In the genomic region with DNA sequence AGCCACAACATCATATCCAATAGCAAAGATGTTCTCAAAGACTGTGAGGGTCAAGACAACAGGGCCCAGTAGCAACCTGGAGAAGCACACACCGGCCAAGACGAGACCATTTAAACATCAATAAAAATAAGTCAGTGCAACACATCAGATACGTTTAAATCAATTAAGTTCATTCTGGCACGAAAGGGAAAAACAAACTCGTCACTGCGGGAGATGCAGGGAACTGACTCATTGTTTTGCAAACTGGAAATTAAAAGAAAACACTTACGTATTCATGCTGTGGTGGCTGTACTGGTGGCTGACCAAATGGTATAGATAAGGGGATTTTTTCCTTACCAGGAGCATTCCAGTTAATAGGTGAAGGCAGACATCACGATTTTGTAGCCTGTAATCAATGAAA, we compare ENCODE assay signal across 31 cellular contexts. TPM values are rescaled to one million over a fixed set of nuclear protein-coding genes. Genes with fewer than 3 reads are reported as not detected.
DNase-seq lines count a peak whose midpoint lies in the region; ATAC-seq, FAIRE-seq and TF ChIP-seq lines count a peak whose summit lies in the region.
"Had no signal": no experiment of that assay in that cellular context is flagged by ENCODE, and none has a peak within 500 bp of the region (broad histone marks: within the 10 kb centered on the region; RNA-seq: fewer than 3 reads in every experiment).

No MANE protein-coding gene starts in this region.

- TF ChIP-seq CTCF in PC-3 (conservative IDR thresholded peaks at IDR 0.05; ENCODE audit: low read depth, low read length) (no peak), choroid plexus epithelial cell (conservative IDR thresholded peaks at IDR 0.05; ENCODE audit: low read depth, low read length) (no peak), heart right ventricle (IDR thresholded peaks at IDR 0.05) (no peak)

- H3K27me3 ChIP-seq in PC-3 (ENCODE audit: low read length) = no peaks in the 10 kb centered on the region
- H3K27me3 ChIP-seq in heart right ventricle = peaks cover 0 to 16% (median 0%) of the 10 kb centered on the region in 7 donors
- H3K27me3 ChIP-seq: BLaER1, pancreas, SJCRH30, upper lobe of right lung had no signal

- POLR2A ChIA-PET in PC-3 (lab: Charles Lee; ENCODE audit: unreplicated experiment) = no interaction called here

- intact Hi-C loops in PC-3 (cut with micrococcal nuclease) (no loop called here), heart right ventricle (cut with DNase I) (no loop called here)

- no peaks in the 10 kb centered on the region for H3K36me3 ChIP-seq in PC-3 (ENCODE audit: low read depth, low read length)
- no peaks in the 10 kb centered on the region for H3K36me3 ChIP-seq in heart right ventricle
- H3K36me3 ChIP-seq: BLaER1, left ventricle myocardium inferior, pancreas, SJCRH30, suprapubic skin, upper lobe of right lung had no signal

- H4K20me1 ChIP-seq in PC-3 (ENCODE audit: low read length) = no peaks in the 10 kb centered on the region
- H4K20me1 ChIP-seq: BLaER1 had no signal

- peak overlapping the region; percentile 23; the same call in 1 of the 2 replicates for H3K27ac ChIP-seq in PC-3 (ENCODE audit: low read length)
- no peak overlapping the region for H3K27ac ChIP-seq in heart right ventricle
- H3K27ac ChIP-seq: BLaER1, left ventricle myocardium inferior, pancreas, SJCRH30, suprapubic skin, upper lobe of right lung had no signal

- no peak overlapping the region for H3K4me2 ChIP-seq in PC-3 (ENCODE audit: low read length)
- H3K4me2 ChIP-seq: BLaER1 had no signal

- CTCF ChIA-PET in PC-3 (lab: Charles Lee) = no interaction called here

- H3K9ac ChIP-seq in PC-3 (ENCODE audit: low read length) = no peak overlapping the region
- H3K9ac ChIP-seq: BLaER1 had no signal

- H3K4me3 ChIP-seq in PC-3 (ENCODE audit: low read length) (no peak overlapping the region), choroid plexus epithelial cell (ENCODE audit: low read depth, low read length) (no peak overlapping the region), heart right ventricle (no peak overlapping the region)
- H3K4me3 ChIP-seq: BLaER1, left ventricle myocardium inferior, pancreas, SJCRH30, suprapubic skin, upper lobe of right lung had no signal

- H3K4me1 ChIP-seq in PC-3 (ENCODE audit: insufficient read depth, low read length) (peaks cover 14% of the 10 kb centered on the region), heart right ventricle (no peaks in the 10 kb centered on the region)
- H3K4me1 ChIP-seq: BLaER1, left ventricle myocardium inferior, pancreas, suprapubic skin, upper lobe of right lung had no signal

- TF ChIP-seq POLR2A in H54 (IDR thresholded peaks at IDR 0.05; ENCODE audit: low read depth, low read length) = no peak

- no peaks in the 10 kb centered on the region for H3K9me2 ChIP-seq in PC-3 (replicated peaks; ENCODE audit: low read length)

- no peaks in the 10 kb centered on the region for H3F3A ChIP-seq in PC-3 (ENCODE audit: low read length, unreplicated experiment)

- H2AFZ ChIP-seq in PC-3 (ENCODE audit: low read length) = peak overlapping the region; percentile 35; the same call in 1 of the 2 replicates

- no peaks in the 10 kb centered on the region for H3K79me2 ChIP-seq in PC-3 (ENCODE audit: low read length)

- DNase-seq in H54 (ENCODE audit: insufficient read length, low spot score) = peak; percentile 58
- peak; percentile 22 for DNase-seq in PC-3
- DNase-seq in choroid plexus epithelial cell (ENCODE audit: low read depth) = peak; percentile 70
- DNase-seq in mucosa of gallbladder (ENCODE audit: low spot score) = peak; percentile 39
- DNase-seq in heart right ventricle = no peak
- DNase-seq in cerebellar cortex (ENCODE audit: low spot score) = no peak
- DNase-seq: activated CD4-positive, alpha-beta T cell treated with anti-CD3 and anti-CD28 coated beads for 48 hours; activated CD8-positive, alpha-beta memory T cell treated with anti-CD3 and anti-CD28 coated beads for 24 hours; amygdala; HFFc6; KBM-7; left ventricle myocardium inferior; mesendoderm; NCI-H345; NCI-H82; pancreas; RPMI8226; SJCRH30; small intestine; stimulated activated naive CD4-positive, alpha-beta T cell treated with Interleukin-2 at 50 U/mL for 16 hours; SW 1271; T1000; upper lobe of right lung had no signal

- H3K9me3 ChIP-seq in PC-3 (ENCODE audit: low read length) (no peaks in the 10 kb centered on the region), heart right ventricle (peaks cover 0 to 4% (median 0%) of the 10 kb centered on the region in 11 donors)
- H3K9me3 ChIP-seq: BLaER1, pancreas, SJCRH30, suprapubic skin, upper lobe of right lung had no signal

- ATAC-seq in PC-3 (no peak), HG02763 (IDR thresholded peaks at IDR 0.05; ENCODE audit: unreplicated experiment) (no peak), heart right ventricle (no peak), HG02571 (IDR thresholded peaks at IDR 0.05; ENCODE audit: unreplicated experiment) (no peak)
- ATAC-seq: activated naive CD4-positive, alpha-beta T cell treated with anti-CD3 and anti-CD28 coated beads, Interleukin-2, amount 50 U/mL, for 72 hours; pancreas; upper lobe of right lung had no signal

- no TSS peak for BruUV-seq in PC-3 (replicated peaks; lab: Mats Ljungman, UMichigan)

- peak; percentile 33 for FAIRE-seq in H54 (lab: Jason Lieb, UNC)
- FAIRE-seq: islet of Langerhans, pancreas, small intestine had no signal

- WGBS in heart right ventricle, 2 donors = 58 to 61% methylated on average over 8 of the region's 8 CpGs

RNA-seq across cellular contexts. Expression of gene SLC15A1, which starts 26.3 kb away (rescaled TPM):
- total RNA-seq in PC-3 (2014; rRNA removed) (1.7 TPM in 2 replicates), mucosa of gallbladder (140 TPM), heart right ventricle (not detected)
- under 1 TPM in 1 of 2 donors, not detected in 1; 0.01 TPM for polyA plus RNA-seq in heart right ventricle
- total RNA-seq: activated naive CD4-positive, alpha-beta T cell treated with anti-CD3 and anti-CD28 coated beads, Interleukin-2, amount 50 U/mL, for 72 hours; G401; HFFc6; left ventricle myocardium inferior; neural crest cell; upper lobe of right lung had no signal

Comparison
In these comparisons a context has a peak if more than half of its experiments do, and no peak if none do; other contexts are left out.
1. DNase-seq: peak in H54 (single experiment), PC-3 (single experiment), choroid plexus epithelial cell (single experiment) and mucosa of gallbladder (single experiment); none in heart right ventricle (0 of 2) and cerebellar cortex (single experiment).
2. RNA of gene SLC15A1, which starts 26.3 kb away (total RNA-seq): 140 TPM in mucosa of gallbladder (single experiment); 1.7 TPM in PC-3 and not detected in heart right ventricle; every median in the first group is over 10 times any median in the second.